19 cellular contexts compared by ENCODE assay signal in genomic region chr7:90946711-90947501, GRCh38.
A peak's percentile ranks its signal among the peaks of the same experiment; 100 is the strongest.
DNase-seq lines count a peak whose midpoint lies in the region; ATAC-seq and TF ChIP-seq lines count a peak whose summit lies in the region.
"Had no signal": no experiment of that assay in that cellular context is flagged by ENCODE, and none has a peak within 500 bp of the region (broad histone marks: within the 10 kb centered on the region; RNA-seq: fewer than 3 reads in every experiment).

No MANE protein-coding gene starts in this region.

- no peak for ATAC-seq in GM23338
- no peak for ATAC-seq in stimulated activated naive B cell treated with anti-CD40 and anti-IgM and Interleukin-4, amounts not matched to agents 10 μg/mL and 1 μg/mL and 100 μg/mL, for 72 hours (replicated peaks)
- ATAC-seq in HG03280 (IDR thresholded peaks at IDR 0.05; ENCODE audit: unreplicated experiment) = no peak

- H3K4me3 Mint-ChIP-seq in GM23338 (no peak overlapping the region), brain (peak overlapping the region in 1 of 5 experiments; percentile 10)
- H3K4me3 Mint-ChIP-seq in stimulated activated naive B cell treated with anti-CD40 and anti-IgM and Interleukin-4, amounts not matched to agents 10 μg/mL and 1 μg/mL and 100 μg/mL, for 72 hours = no peak overlapping the region

- no peak overlapping the region for H2AFZ ChIP-seq in GM23338
- H2AFZ ChIP-seq: PC-9 had no signal

- H4K20me1 ChIP-seq in GM23338 (replicated peaks; ENCODE audit: insufficient read depth) = no peaks in the 10 kb centered on the region

- H3K27me3 Mint-ChIP-seq in GM23338 (ENCODE audit: insufficient read depth, low read depth, poor library complexity) (no peaks in the 10 kb centered on the region), brain (no peaks in the 10 kb centered on the region)
- no peaks in the 10 kb centered on the region for H3K27me3 Mint-ChIP-seq in stimulated activated naive B cell treated with anti-CD40 and anti-IgM and Interleukin-4, amounts not matched to agents 10 μg/mL and 1 μg/mL and 100 μg/mL, for 72 hours

- H3K36me3 Mint-ChIP-seq in GM23338 (ENCODE audit: low read depth) (no peaks in the 10 kb centered on the region), brain (peaks cover 7% of the 10 kb centered on the region)
- H3K36me3 Mint-ChIP-seq in stimulated activated naive B cell treated with anti-CD40 and anti-IgM and Interleukin-4, amounts not matched to agents 10 μg/mL and 1 μg/mL and 100 μg/mL, for 72 hours = peaks cover 11 to 20% of the 10 kb centered on the region in 2 donors

- H3K9me3 ChIP-seq in mesodermal cell (ENCODE audit: control insufficient read depth, low read length) (no peaks in the 10 kb centered on the region), tibial artery (no peaks in the 10 kb centered on the region)

- intact Hi-C loops in tibial artery (cut with DNase I; ENCODE audit: low total_unique reads) = no loop called here

- peaks cover 2% of the 10 kb centered on the region; the same call in 1 of the 2 replicates for H3K4me1 ChIP-seq in GM23338 (ENCODE audit: insufficient read depth)
- H3K4me1 ChIP-seq in mesodermal cell (ENCODE audit: control insufficient read depth, insufficient read depth, low read length, poor library complexity, severe bottlenecking) = no peaks in the 10 kb centered on the region
- peaks cover 0 to 47% (median 19%) of the 10 kb centered on the region in 4 donors for H3K4me1 ChIP-seq in tibial artery

- no peak overlapping the region for H3K27ac ChIP-seq in GM23338 (ENCODE audit: low read depth)
- peak overlapping the region; percentile 31 for H3K27ac ChIP-seq in mesodermal cell (ENCODE audit: low read depth, low read length, severe bottlenecking)
- H3K27ac ChIP-seq in tibial artery = peak overlapping the region; percentile 72 to 74
- H3K27ac ChIP-seq: PC-9 had no signal

- no peaks in the 10 kb centered on the region for H3K9me2 ChIP-seq in GM23338 (ENCODE audit: insufficient read depth)

- H3F3A ChIP-seq in GM23338 (replicated peaks; ENCODE audit: low read depth) = no peaks in the 10 kb centered on the region

- H3K36me3 ChIP-seq in GM23338 (ENCODE audit: insufficient read depth) (no peaks in the 10 kb centered on the region), mesodermal cell (ENCODE audit: control insufficient read depth, insufficient read depth, low read length) (no peaks in the 10 kb centered on the region), tibial artery (no peaks in the 10 kb centered on the region)
- H3K36me3 ChIP-seq: MG63 had no signal

- H3K4me1 Mint-ChIP-seq in GM23338 = peaks cover 17% of the 10 kb centered on the region
- H3K4me1 Mint-ChIP-seq in brain = peaks cover 51% of the 10 kb centered on the region
- peaks cover 12 to 28% of the 10 kb centered on the region in 2 donors for H3K4me1 Mint-ChIP-seq in stimulated activated naive B cell treated with anti-CD40 and anti-IgM and Interleukin-4, amounts not matched to agents 10 μg/mL and 1 μg/mL and 100 μg/mL, for 72 hours

- no peak overlapping the region for H3K4me3 ChIP-seq in GM23338
- no peak overlapping the region for H3K4me3 ChIP-seq in mesodermal cell (ENCODE audit: extremely low read depth, insufficient read depth, low read length, poor library complexity, severe bottlenecking)
- H3K4me3 ChIP-seq in tibial artery = no peak overlapping the region
- H3K4me3 ChIP-seq: MG63, PC-9 had no signal

- no peak overlapping the region for H3K4me2 ChIP-seq in GM23338
- H3K4me2 ChIP-seq: PC-9 had no signal

- H3K27me3 ChIP-seq in GM23338 (ENCODE audit: insufficient read depth) (no peaks in the 10 kb centered on the region), tibial artery (no peaks in the 10 kb centered on the region)
- H3K27me3 ChIP-seq: MG63 had no signal

- H3K9me3 Mint-ChIP-seq in GM23338 (no peaks in the 10 kb centered on the region), brain (peaks cover 0 to 5% (median 0%) of the 10 kb centered on the region in 5 experiments)
- H3K9me3 Mint-ChIP-seq in stimulated activated naive B cell treated with anti-CD40 and anti-IgM and Interleukin-4, amounts not matched to agents 10 μg/mL and 1 μg/mL and 100 μg/mL, for 72 hours = no peaks in the 10 kb centered on the region

- H3K27ac Mint-ChIP-seq in GM23338 (peak overlapping the region; percentile 21), brain (peak overlapping the region; percentile 8 to 69 (median 30))
- no peak overlapping the region for H3K27ac Mint-ChIP-seq in stimulated activated naive B cell treated with anti-CD40 and anti-IgM and Interleukin-4, amounts not matched to agents 10 μg/mL and 1 μg/mL and 100 μg/mL, for 72 hours

- no peaks in the 10 kb centered on the region for H3K79me2 ChIP-seq in GM23338 (replicated peaks; ENCODE audit: insufficient read depth)

- TF ChIP-seq CTCF in GM23338 (conservative IDR thresholded peaks at IDR 0.05; ENCODE audit: low read depth in 2 of 2) (no peak), brain (conservative IDR thresholded peaks at IDR 0.05) (no peak), tibial artery (IDR thresholded peaks at IDR 0.05) (no peak)

- DNase-seq in GM23338 (ENCODE audit: low spot score) (no peak), tibial artery (no peak), amygdala (lab: John Stamatoyannopoulos, UW) (no peak)
- DNase-seq in stimulated activated naive B cell treated with anti-CD40 and anti-IgM and Interleukin-4, amounts not matched to agents 10 μg/mL and 1 μg/mL and 100 μg/mL, for 72 hours = no peak
- DNase-seq: Calu3, DMS79, HCEC 1CT, IMR-90, Karpas-422, MG63, NCI-H1092, NCI-H146, NCI-H2081, NCI-H2227 treated with DMSO at 0.1 percent for 48 hours, NCI-H524, PC-9 had no signal

- WGBS in mesodermal cell (ENCODE audit: insufficient coverage in 2 of 2), 2 experiments = 68 to 71% methylated on average over 8 of the region's 10 CpGs

TF ChIP-seq in GM23338, 12 proteins besides CTCF, POLR2A, EP300 and RAD21:
- TF ChIP-seq NANOG (IDR thresholded peaks at IDR 0.05; ENCODE audit: borderline replicate concordance) = no peak
- TF ChIP-seq EZH2phosphoT487 (IDR thresholded peaks at IDR 0.05; ENCODE audit: unreplicated experiment) = no peak
- no peak for TF ChIP-seq CREB1 (CRISPR knock-in tag; IDR thresholded peaks at IDR 0.05; ENCODE audit: low read depth)
TF ChIP-seq in GM23338: peak in this region for 0.
